Comparison of ENCODE assay signal across 8 cellular contexts in the genomic region with DNA sequence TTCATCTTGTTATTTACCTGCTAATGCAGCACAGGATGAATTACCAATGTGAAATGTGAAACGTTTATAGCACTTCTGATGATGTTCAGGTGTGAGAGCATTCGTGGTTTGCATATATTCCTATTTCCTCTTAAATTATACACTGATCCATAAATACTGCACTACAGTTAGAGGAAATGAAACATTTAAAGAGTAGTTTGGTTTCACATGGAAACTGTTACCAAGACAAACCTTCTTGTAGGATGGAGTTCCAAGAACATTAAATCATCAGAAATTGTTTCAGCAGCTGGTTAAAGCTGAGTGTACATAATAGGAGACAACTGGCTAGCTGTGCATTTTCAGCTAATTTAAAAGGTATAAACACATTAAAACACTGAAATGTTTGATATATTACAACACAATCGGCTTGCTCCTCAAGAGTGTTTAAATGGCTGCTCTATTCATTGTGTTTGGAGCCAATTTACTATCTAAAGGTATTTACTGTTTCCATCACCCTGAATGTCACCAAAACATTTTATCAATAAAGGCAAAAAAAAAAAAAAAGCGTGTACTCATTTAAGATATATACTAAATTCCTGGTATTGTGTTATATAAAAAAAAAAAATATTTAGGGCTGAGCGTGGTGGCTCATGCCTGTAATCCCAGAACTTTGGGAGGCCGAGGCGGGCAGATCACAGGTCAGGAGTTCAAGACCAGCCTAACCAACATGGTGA.
DNase-seq lines count a peak whose midpoint lies in the region; ATAC-seq and TF ChIP-seq lines count a peak whose summit lies in the region.

No MANE protein-coding gene starts in this region.

- H3K4me1 ChIP-seq in foreskin keratinocyte (peaks cover 6% of the 10 kb centered on the region), Peyer's patch (peaks cover 0 to 9% (median 0%) of the 10 kb centered on the region in 4 donors)

- no peaks in the 10 kb centered on the region for H3K36me3 ChIP-seq in Peyer's patch

- H3K4me3 ChIP-seq in Peyer's patch = no peak overlapping the region

- ATAC-seq in GM19395 (IDR thresholded peaks at IDR 0.05; ENCODE audit: unreplicated experiment) = peak; percentile 84
- no peak for ATAC-seq in foreskin keratinocyte

- H3K27me3 ChIP-seq in foreskin keratinocyte = no peaks in the 10 kb centered on the region
- no peaks in the 10 kb centered on the region for H3K27me3 ChIP-seq in Peyer's patch

- TF ChIP-seq POLR2A in Peyer's patch (IDR thresholded peaks at IDR 0.05) = no peak

- peak; percentile 65 for DNase-seq in AG20443 (ENCODE audit: low spot score)
- DNase-seq in NAMALWA (ENCODE audit: low spot score) = peak; percentile 57
- DNase-seq in foreskin keratinocyte = peak; percentile 25 to 64
- no peak for DNase-seq in activated CD8-positive, alpha-beta memory T cell treated with anti-CD3 and anti-CD28 coated beads, Interleukin-2, amount 50 U/mL, for 48 hours
- DNase-seq in stimulated activated CD4-positive, alpha-beta T cell treated with anti-CD3 and anti-CD28 coated beads, Interleukin-1b, Interleukin-23, amount 100 ng/mL, for 48 hours = no peak
- no peak for DNase-seq in HuH-7 (ENCODE audit: low spot score)
- no peak for DNase-seq in Peyer's patch

- H3K27ac ChIP-seq in foreskin keratinocyte = no peak overlapping the region
- no peak overlapping the region for H3K27ac ChIP-seq in Peyer's patch

- H3K9me3 ChIP-seq in Peyer's patch = no peaks in the 10 kb centered on the region

- TF ChIP-seq CTCF in foreskin keratinocyte (conservative IDR thresholded peaks at IDR 0.05) (no peak), Peyer's patch (IDR thresholded peaks at IDR 0.05) (no peak)

Comparison
In these comparisons a context has a peak if more than half of its experiments do, and no peak if none do; other contexts are left out.
1. DNase-seq: peak in AG20443 (single experiment), NAMALWA (single experiment) and foreskin keratinocyte (2 of 2); none in activated CD8-positive, alpha-beta memory T cell treated with anti-CD3 and anti-CD28 coated beads, Interleukin-2, amount 50 U/mL, for 48 hours (single experiment), stimulated activated CD4-positive, alpha-beta T cell treated with anti-CD3 and anti-CD28 coated beads, Interleukin-1b, Interleukin-23, amount 100 ng/mL, for 48 hours (single experiment), HuH-7 (single experiment) and Peyer's patch (0 of 3).